In the genomic region with DNA sequence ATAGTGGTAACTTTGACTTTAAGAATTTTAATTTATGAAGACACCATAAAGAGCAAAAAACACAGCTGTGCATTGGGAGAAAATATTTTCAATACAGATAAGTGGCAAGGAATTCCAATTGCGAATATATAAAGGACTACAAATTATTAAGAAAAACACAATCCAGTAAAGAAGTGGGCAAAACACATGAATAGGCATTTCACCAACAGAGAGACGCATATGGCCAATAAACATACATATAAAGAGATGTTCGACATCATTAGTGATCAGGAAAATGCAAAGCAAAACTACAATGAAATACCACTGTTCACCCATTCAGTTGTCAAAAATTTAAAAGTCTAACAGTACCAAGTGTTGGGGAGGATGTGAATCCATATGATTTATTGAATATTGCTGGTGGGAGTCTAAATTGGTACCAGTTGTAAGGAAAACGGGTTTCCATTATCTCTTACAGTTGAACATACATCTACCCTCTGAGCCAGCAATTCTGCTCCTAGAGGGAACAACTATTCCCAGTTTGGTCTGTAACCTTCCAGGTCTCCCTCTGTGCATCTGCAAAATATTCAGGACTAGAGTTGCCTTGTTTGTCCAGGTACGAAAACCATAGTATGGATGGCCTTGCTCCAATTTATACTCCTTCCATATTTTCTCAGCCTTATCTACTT, we compare ENCODE assay signal across 43 cellular contexts. TPM values are rescaled to one million over a fixed set of nuclear protein-coding genes. Genes with fewer than 3 reads are reported as not detected.
"Had no signal": no experiment of that assay in that cellular context is flagged by ENCODE, and none has a peak within 500 bp of the region (broad histone marks: within the 10 kb centered on the region; RNA-seq: fewer than 3 reads in every experiment).

No MANE protein-coding gene starts in this region.

- H3K9me3 ChIP-seq: adrenal gland, ascending aorta, body of pancreas, breast epithelium had no signal

- H3K27me3 ChIP-seq: adrenal gland, ascending aorta, body of pancreas, brain microvascular endothelial cell, cardiac muscle cell had no signal

- H3K27ac Mint-ChIP-seq: activated naive CD4-positive, alpha-beta T cell treated with anti-CD3 and anti-CD28 coated beads for 36 hours; activated naive CD4-positive, alpha-beta T cell treated with anti-CD3 and anti-CD28 coated beads, Interleukin-2, amount 10 ng/mL, durations not matched to agents 7 days and 5 days; activated naive CD4-positive, alpha-beta T cell treated with anti-CD3 and anti-CD28 coated beads, Interleukin-2, amount 50 U/mL, for 24 hours; activated naive CD4-positive, alpha-beta T cell treated with anti-CD3 and anti-CD28 coated beads, Interleukin-2, amount 50 U/mL, for 72 hours; activated naive CD8-positive, alpha-beta T cell; activated naive CD8-positive, alpha-beta T cell treated with anti-CD3 and anti-CD28 coated beads for 36 hours; activated naive CD8-positive, alpha-beta T cell treated with anti-CD3 and anti-CD28 coated beads, Interleukin-2, amount 10 ng/mL, durations not matched to agents 7 days and 5 days; activated naive CD8-positive, alpha-beta T cell treated with anti-CD3 and anti-CD28 coated beads, Interleukin-2, amount 50 U/mL, for 24 hours; activated T-cell treated with anti-CD3 and anti-CD28 coated beads, Interleukin-2, amount 50 U/mL, for 24 hours; activated T-cell treated with anti-CD3 and anti-CD28 coated beads, Interleukin-2, amount 50 U/mL, for 72 hours; activated T-helper 1 cell treated with anti-CD3 and anti-CD28 coated beads, Interleukin-12 subunit alpha, Interleukin-12 subunit beta, Interleukin-2, Interleukin-4 antibody, amounts not matched to agents 30 ng/mL and 10 ng/mL and 1 ng/mL, durations not matched to agents 14 hours and 24 hours and 36 hours; activated T-helper 17 cell treated with anti-CD3 and anti-CD28 coated beads, Interleukin-2, amount 50 U/mL, for 72 hours; activated T-helper 2 cell treated with anti-CD3 and anti-CD28 coated beads, Interferon-gamma antibody, Interleukin-2, Interleukin-4, amounts not matched to agents 10 μg/mL and 5 μg/mL and 100 μg/mL, durations not matched to agents 14 hours and 24 hours and 36 hours; brain had no signal

- H3K4me1 ChIP-seq: ascending aorta, breast epithelium had no signal

- H3K36me3 ChIP-seq: adrenal gland, ascending aorta, brain microvascular endothelial cell, breast epithelium, cardiac muscle cell had no signal

- H3K27me3 Mint-ChIP-seq: activated naive CD4-positive, alpha-beta T cell treated with anti-CD3 and anti-CD28 coated beads, Interleukin-2, amount 50 U/mL, for 24 hours; activated naive CD8-positive, alpha-beta T cell; activated naive CD8-positive, alpha-beta T cell treated with anti-CD3 and anti-CD28 coated beads, Interleukin-2, amount 50 U/mL, for 24 hours had no signal

- H3K4me3 Mint-ChIP-seq: activated naive CD4-positive, alpha-beta T cell treated with anti-CD3 and anti-CD28 coated beads for 36 hours; activated naive CD4-positive, alpha-beta T cell treated with anti-CD3 and anti-CD28 coated beads, Interleukin-2, amount 10 ng/mL, durations not matched to agents 7 days and 5 days; activated naive CD8-positive, alpha-beta T cell; activated naive CD8-positive, alpha-beta T cell treated with anti-CD3 and anti-CD28 coated beads for 36 hours; activated naive CD8-positive, alpha-beta T cell treated with anti-CD3 and anti-CD28 coated beads, Interleukin-2, amount 10 ng/mL, durations not matched to agents 7 days and 5 days; activated naive CD8-positive, alpha-beta T cell treated with anti-CD3 and anti-CD28 coated beads, Interleukin-2, amount 50 U/mL, for 24 hours; activated T-cell treated with anti-CD3 and anti-CD28 coated beads, Interleukin-2, amount 50 U/mL, for 24 hours; activated T-cell treated with anti-CD3 and anti-CD28 coated beads, Interleukin-2, amount 50 U/mL, for 4 hours; activated T-helper 1 cell treated with anti-CD3 and anti-CD28 coated beads, Interleukin-12 subunit alpha, Interleukin-12 subunit beta, Interleukin-2, Interleukin-4 antibody, amounts not matched to agents 30 ng/mL and 10 ng/mL and 1 ng/mL, durations not matched to agents 14 hours and 24 hours and 36 hours; central memory CD8-positive, alpha-beta T cell had no signal

- H3K4me1 Mint-ChIP-seq: activated T-helper 17 cell treated with anti-CD3 and anti-CD28 coated beads, Interleukin-2, amount 50 U/mL, for 72 hours had no signal

- H3K27ac ChIP-seq: adrenal gland, body of pancreas, brain microvascular endothelial cell, breast epithelium, cardiac muscle cell had no signal

- H3K9me3 Mint-ChIP-seq: activated naive CD4-positive, alpha-beta T cell treated with anti-CD3 and anti-CD28 coated beads for 36 hours; activated naive CD4-positive, alpha-beta T cell treated with anti-CD3 and anti-CD28 coated beads, Interleukin-2, amount 50 U/mL, for 24 hours; activated naive CD4-positive, alpha-beta T cell treated with anti-CD3 and anti-CD28 coated beads, Interleukin-2, amount 50 U/mL, for 72 hours; activated naive CD8-positive, alpha-beta T cell treated with anti-CD3 and anti-CD28 coated beads, Interleukin-2, amount 50 U/mL, for 24 hours; activated T-cell treated with anti-CD3 and anti-CD28 coated beads, Interleukin-2, amount 50 U/mL, for 24 hours; activated T-cell treated with anti-CD3 and anti-CD28 coated beads, Interleukin-2, amount 50 U/mL, for 4 hours; activated T-helper 1 cell treated with anti-CD3 and anti-CD28 coated beads, Interleukin-12 subunit alpha, Interleukin-12 subunit beta, Interleukin-2, Interleukin-4 antibody, amounts not matched to agents 30 ng/mL and 10 ng/mL and 1 ng/mL, durations not matched to agents 14 hours and 24 hours and 36 hours; activated T-helper 17 cell treated with anti-CD3 and anti-CD28 coated beads, Interleukin-2, amount 50 U/mL, for 72 hours; central memory CD8-positive, alpha-beta T cell had no signal

- H3K36me3 Mint-ChIP-seq: activated naive CD4-positive, alpha-beta T cell treated with anti-CD3 and anti-CD28 coated beads, Interleukin-2, amount 10 ng/mL, durations not matched to agents 7 days and 5 days; activated naive CD4-positive, alpha-beta T cell treated with anti-CD3 and anti-CD28 coated beads, Interleukin-2, amount 50 U/mL, for 24 hours; activated naive CD8-positive, alpha-beta T cell; activated naive CD8-positive, alpha-beta T cell treated with anti-CD3 and anti-CD28 coated beads for 36 hours; brain had no signal

- H3K4me3 ChIP-seq: adrenal gland, body of pancreas, cardiac muscle cell had no signal

- FAIRE-seq: astrocyte, bronchial epithelial cell had no signal

- ATAC-seq: activated naive CD4-positive, alpha-beta T cell treated with anti-CD3 and anti-CD28 coated beads, Interleukin-2, amount 50 U/mL, for 72 hours; activated naive CD8-positive, alpha-beta T cell treated with anti-CD3 and anti-CD28 coated beads, Interleukin-2, amount 50 U/mL, for 24 hours; activated T-cell treated with anti-CD3 and anti-CD28 coated beads, Interleukin-2, amount 50 U/mL, for 4 hours; activated T-cell treated with anti-CD3 and anti-CD28 coated beads, Interleukin-2, amount 50 U/mL, for 72 hours; activated T-helper 17 cell treated with anti-CD3 and anti-CD28 coated beads, Interleukin-2, amount 50 U/mL, for 72 hours; body of pancreas had no signal

- DNase-seq: activated effector memory CD4-positive, alpha-beta T cell treated with anti-CD3 and anti-CD28 coated beads, Interleukin-2, amount 50 U/mL, for 16 hours; activated effector memory CD4-positive, alpha-beta T cell treated with Interleukin-2 at 50 U/mL for 16 hours; activated gamma-delta T cell; activated gamma-delta T cell treated with Interleukin-2 at 50 U/mL for 16 hours; activated naive CD4-positive, alpha-beta T cell; activated naive CD4-positive, alpha-beta T cell treated with anti-CD3 and anti-CD28 coated beads for 36 hours; activated naive CD4-positive, alpha-beta T cell treated with anti-CD3 and anti-CD28 coated beads, Interleukin-2, amount 10 ng/mL, durations not matched to agents 7 days and 5 days; activated naive CD4-positive, alpha-beta T cell treated with anti-CD3 and anti-CD28 coated beads, Interleukin-2, amount 50 U/mL, for 16 hours; activated naive CD4-positive, alpha-beta T cell treated with Interleukin-2 at 50 U/mL for 16 hours; activated naive CD8-positive, alpha-beta T cell treated with anti-CD3 and anti-CD28 coated beads for 36 hours; activated naive CD8-positive, alpha-beta T cell treated with anti-CD3 and anti-CD28 coated beads, Interleukin-2, amount 10 ng/mL, durations not matched to agents 7 days and 5 days; activated naive CD8-positive, alpha-beta T cell treated with anti-CD3 and anti-CD28 coated beads, Interleukin-2, amount 50 U/mL, for 24 hours; activated T-cell treated with anti-CD3 and anti-CD28 coated beads, Interleukin-2, amount 50 U/mL, for 24 hours; activated T-cell treated with anti-CD3 and anti-CD28 coated beads, Interleukin-2, amount 50 U/mL, for 4 hours; activated T-cell treated with anti-CD3 and anti-CD28 coated beads, Interleukin-2, amount 50 U/mL, for 48 hours; activated T-cell treated with anti-CD3 and anti-CD28 coated beads, Interleukin-2, amount 50 U/mL, for 72 hours; adrenal gland; amniotic stem cell; amygdala; anterior cingulate cortex; aorta; body of pancreas; brain microvascular endothelial cell; caudate nucleus; central memory CD4-positive, alpha-beta T cell; cerebellar nuclear complex had no signal

RNA-seq across cellular contexts. Expression of a gene that starts 27.5 kb away (rescaled TPM):
- total RNA-seq: activated naive CD4-positive, alpha-beta T cell treated with anti-CD3 and anti-CD28 coated beads for 36 hours; activated naive CD4-positive, alpha-beta T cell treated with anti-CD3 and anti-CD28 coated beads, Interleukin-2, amount 50 U/mL, for 72 hours; activated naive CD8-positive, alpha-beta T cell treated with anti-CD3 and anti-CD28 coated beads for 36 hours; activated T-cell treated with anti-CD3 and anti-CD28 coated beads, Interleukin-2, amount 50 U/mL, for 4 hours; activated T-cell treated with anti-CD3 and anti-CD28 coated beads, Interleukin-2, amount 50 U/mL, for 72 hours; activated T-helper 1 cell treated with anti-CD3 and anti-CD28 coated beads, Interleukin-12 subunit alpha, Interleukin-12 subunit beta, Interleukin-2, Interleukin-4 antibody, amounts not matched to agents 30 ng/mL and 10 ng/mL and 1 ng/mL, durations not matched to agents 14 hours and 24 hours and 36 hours; activated T-helper 17 cell treated with anti-CD3 and anti-CD28 coated beads, Interleukin-2, amount 50 U/mL, for 72 hours; activated T-helper 2 cell treated with anti-CD3 and anti-CD28 coated beads, Interferon-gamma antibody, Interleukin-2, Interleukin-4, amounts not matched to agents 10 μg/mL and 5 μg/mL and 100 μg/mL, durations not matched to agents 14 hours and 24 hours and 36 hours; adrenal gland; ascending aorta; astrocyte; body of pancreas; breast epithelium; bronchial epithelial cell; cardiac muscle cell; cardiac septum; cerebellum; chondrocyte had no signal
- polyA plus RNA-seq: adipose tissue, adrenal gland, aorta, cardiac muscle cell had no signal

RNA-seq across cellular contexts. Expression of a gene that starts 56.1 kb away (rescaled TPM):
- polyA plus RNA-seq: cardiac muscle cell had no signal
